Comparison of ENCODE assay signal across 8 cellular contexts in genomic region chr12:88035907-88036289, GRCh38. TPM values are rescaled to one million over a fixed set of nuclear protein-coding genes. Genes with fewer than 3 reads are reported as not detected.
DNase-seq lines count a peak whose midpoint lies in the region; ATAC-seq and TF ChIP-seq lines count a peak whose summit lies in the region.

No MANE protein-coding gene starts in this region.

- H3K79me2 ChIP-seq in SU-DHL-6 (ENCODE audit: insufficient read depth, low read length), result peaks cover 56% of the 10 kb centered on the region

- peaks cover 58% of the 10 kb centered on the region for H3K4me1 Mint-ChIP-seq in activated T-cell treated with anti-CD3 and anti-CD28 coated beads, Interleukin-2, amount 50 U/mL, for 24 hours (ENCODE audit: low read depth)

- H3K9me2 ChIP-seq in SU-DHL-6 (replicated peaks; ENCODE audit: insufficient read depth, low read length), result no peaks in the 10 kb centered on the region

- H3K36me3 ChIP-seq in SU-DHL-6 (ENCODE audit: low read length), result peaks cover 10% of the 10 kb centered on the region

- H3K9me3 Mint-ChIP-seq in activated T-cell treated with anti-CD3 and anti-CD28 coated beads, Interleukin-2, amount 50 U/mL, for 24 hours, result no peaks in the 10 kb centered on the region

- no peak for TF ChIP-seq CTCF in SU-DHL-6 (IDR thresholded peaks at IDR 0.05; ENCODE audit: insufficient read depth, low read length, poor library complexity, severe bottlenecking)

- H2AFZ ChIP-seq in SU-DHL-6 (ENCODE audit: low read depth, low read length, severe bottlenecking), result peak overlapping the region; percentile 98

- peak overlapping the region; percentile 98 for H3K27ac Mint-ChIP-seq in activated T-cell treated with anti-CD3 and anti-CD28 coated beads, Interleukin-2, amount 50 U/mL, for 24 hours

- DNase-seq in activated T-cell treated with anti-CD3 and anti-CD28 coated beads, Interleukin-2, amount 50 U/mL, for 24 hours, result no peak
- no peak for DNase-seq in activated T-cell treated with anti-CD3 and anti-CD28 coated beads, Interleukin-2, amount 50 U/mL, for 1 hour
- DNase-seq in germinal center (ENCODE audit: low spot score), result peak; percentile 2
- DNase-seq in sciatic nerve (ENCODE audit: low spot score), result no peak
- DNase-seq in NCI-H2081 (lab: John Stamatoyannopoulos, UW), result no peak
- no peak for DNase-seq in GM19240 (ENCODE audit: insufficient read length, low spot score)

- H3F3A ChIP-seq in SU-DHL-6 (ENCODE audit: insufficient read depth), result no peaks in the 10 kb centered on the region

- H3K9ac ChIP-seq in SU-DHL-6 (ENCODE audit: low read length), result peak overlapping the region; percentile 79

- no peaks in the 10 kb centered on the region for H3K27me3 Mint-ChIP-seq in activated T-cell treated with anti-CD3 and anti-CD28 coated beads, Interleukin-2, amount 50 U/mL, for 24 hours

- ATAC-seq in HG02981 (IDR thresholded peaks at IDR 0.05; ENCODE audit: unreplicated experiment), result peak; percentile 17
- peak; percentile 5 for ATAC-seq in sciatic nerve

- peak overlapping the region; percentile 93 for H3K4me2 ChIP-seq in SU-DHL-6 (ENCODE audit: low read depth, low read length, poor library complexity, severe bottlenecking)

- no peaks in the 10 kb centered on the region for H4K20me1 ChIP-seq in SU-DHL-6 (ENCODE audit: low read depth, low read length)

- no peaks in the 10 kb centered on the region for H3K27me3 ChIP-seq in SU-DHL-6 (ENCODE audit: low read length)

- peak overlapping the region; percentile 97 for H3K4me3 Mint-ChIP-seq in activated T-cell treated with anti-CD3 and anti-CD28 coated beads, Interleukin-2, amount 50 U/mL, for 24 hours

- peak overlapping the region; percentile 46; the same call in 1 of the 2 replicates for H3K27ac ChIP-seq in SU-DHL-6 (ENCODE audit: low read depth, low read length)

- no peaks in the 10 kb centered on the region for H3K9me3 ChIP-seq in SU-DHL-6 (ENCODE audit: insufficient read depth, low read length)

- H3K36me3 Mint-ChIP-seq in activated T-cell treated with anti-CD3 and anti-CD28 coated beads, Interleukin-2, amount 50 U/mL, for 24 hours (ENCODE audit: low read depth), result peaks cover 53% of the 10 kb centered on the region

- peak overlapping the region; percentile 81 for H3K4me3 ChIP-seq in SU-DHL-6 (ENCODE audit: insufficient read depth, low read length, poor library complexity, severe bottlenecking)

- intact Hi-C loops in sciatic nerve (cut with DNase I), result no loop called here

RNA-seq across cellular contexts. Expression of gene C12orf50, which starts 6.7 kb away (rescaled TPM):
- 0.27 TPM for total RNA-seq in sciatic nerve
